ENCODE assay signal across 8 cellular contexts in the genomic region with DNA sequence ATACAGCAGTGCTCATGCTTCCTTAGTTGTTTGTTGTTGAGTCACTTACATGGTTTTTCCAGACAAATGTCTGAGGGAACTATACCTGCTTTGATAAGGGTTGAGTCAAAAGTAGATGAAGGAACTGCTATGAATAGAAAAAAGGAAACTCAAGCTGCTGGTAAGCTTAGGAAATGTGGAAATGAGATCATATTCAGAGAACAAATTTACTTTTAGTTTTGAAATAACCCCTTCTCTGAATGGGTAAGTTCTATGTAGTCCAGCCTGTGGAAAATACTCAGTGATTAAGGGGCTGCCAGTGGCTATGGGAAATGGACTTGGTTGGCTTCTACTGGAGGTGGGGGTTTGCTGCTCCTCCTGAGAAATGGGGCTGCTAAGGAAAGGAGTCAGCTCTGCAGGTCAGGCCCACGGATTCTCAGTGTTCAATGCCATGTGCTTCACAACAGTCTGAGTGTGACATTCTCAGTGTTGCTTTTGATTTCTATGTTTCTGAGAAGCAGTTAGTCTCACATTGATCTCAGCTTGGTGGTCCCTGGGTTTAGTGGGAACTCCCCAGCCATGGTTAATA. TPM values are rescaled to one million over a fixed set of nuclear protein-coding genes. Genes with fewer than 3 reads are reported as not detected.
DNase-seq lines count a peak whose midpoint lies in the region; ATAC-seq and TF ChIP-seq lines count a peak whose summit lies in the region.

No MANE protein-coding gene starts in this region.

- H3K27ac ChIP-seq in CD4-positive, alpha-beta T cell (ENCODE audit: low read depth, low read length), result no peak overlapping the region
- H3K27ac ChIP-seq in naive thymus-derived CD4-positive, alpha-beta T cell (ENCODE audit: low read depth, low read length), result no peak overlapping the region
- H3K27ac ChIP-seq in uterus, result no peak overlapping the region

- CTCF ChIA-PET in CD4-positive, alpha-beta T cell (lab: Charles Lee), result interaction anchor here (0.9 to 3.2 kb wide), 8 partner anchors 9 to 475 kb away, joined by 3 to 15 read pairs (median 4); a partner anchor contains a TSS
- CTCF ChIA-PET in activated naive CD4-positive, alpha-beta T cell treated with anti-CD3 and anti-CD28 coated beads, Interleukin-2, amount 10 ng/mL, durations not matched to agents 7 days and 5 days (lab: Charles Lee), result interaction anchor here (1.0 to 4.0 kb wide), 4 partner anchors 9 to 466 kb away, joined by 3 to 21 read pairs (median 5); no protein-coding TSS in a partner anchor
- CTCF ChIA-PET in naive thymus-derived CD4-positive, alpha-beta T cell (lab: Charles Lee), result interaction anchor here (0.6 to 2.8 kb wide), 10 partner anchors 10 to 818 kb away, joined by 3 to 15 read pairs (median 4); no protein-coding TSS in a partner anchor

- no peaks in the 10 kb centered on the region for H3K9me3 ChIP-seq in CD4-positive, alpha-beta T cell (ENCODE audit: control insufficient read depth, low read length)
- no peaks in the 10 kb centered on the region for H3K9me3 ChIP-seq in naive thymus-derived CD4-positive, alpha-beta T cell (ENCODE audit: control insufficient read depth in 2 of 3, low read length in 3 of 3)
- no peaks in the 10 kb centered on the region for H3K9me3 ChIP-seq in uterus

- H3K36me3 Mint-ChIP-seq in CD4-positive, alpha-beta T cell (ENCODE audit: low read depth), result no peaks in the 10 kb centered on the region
- peaks cover 2% of the 10 kb centered on the region for H3K36me3 Mint-ChIP-seq in IgD-negative memory B cell
- H3K36me3 Mint-ChIP-seq in activated naive CD4-positive, alpha-beta T cell treated with anti-CD3 and anti-CD28 coated beads, Interleukin-2, amount 10 ng/mL, durations not matched to agents 7 days and 5 days, result peaks cover 8% of the 10 kb centered on the region
- H3K36me3 Mint-ChIP-seq in naive thymus-derived CD4-positive, alpha-beta T cell, result peaks cover 0 to 9% (median 0%) of the 10 kb centered on the region in 5 donors

- H3K36me3 ChIP-seq in naive thymus-derived CD4-positive, alpha-beta T cell (ENCODE audit: control insufficient read depth in 2 of 3, insufficient read depth in 3 of 3, low read length in 3 of 3), result no peaks in the 10 kb centered on the region
- H3K36me3 ChIP-seq in uterus, result no peaks in the 10 kb centered on the region

- peaks cover 19 to 21% of the 10 kb centered on the region in 2 donors for H3K4me1 ChIP-seq in naive thymus-derived CD4-positive, alpha-beta T cell (ENCODE audit: control insufficient read depth in 2 of 2, insufficient read depth in 2 of 2, low read length in 2 of 2)
- no peaks in the 10 kb centered on the region for H3K4me1 ChIP-seq in uterus

- no peak overlapping the region for H3K27ac Mint-ChIP-seq in CD4-positive, alpha-beta T cell
- peak overlapping the region in 1 of 3 donors; percentile 51 for H3K27ac Mint-ChIP-seq in IgD-negative memory B cell
- peak overlapping the region; percentile 95 for H3K27ac Mint-ChIP-seq in activated naive CD4-positive, alpha-beta T cell treated with anti-CD3 and anti-CD28 coated beads, Interleukin-2, amount 10 ng/mL, durations not matched to agents 7 days and 5 days
- H3K27ac Mint-ChIP-seq in naive thymus-derived CD4-positive, alpha-beta T cell, result peak overlapping the region; percentile 12 to 94 (median 59)

- intact Hi-C loops in CD4-positive, alpha-beta T cell (cut with DNase I, micrococcal nuclease), result loop anchor here in 1 of 2 experiments (5.0 kb wide), 1 partner anchor 87 kb away; no protein-coding TSS in a partner anchor
- intact Hi-C loops in naive thymus-derived CD4-positive, alpha-beta T cell (cut with micrococcal nuclease), result loop anchor here in 1 of 2 donors (1.0 to 2.0 kb wide), 2 partner anchors 91 to 667 kb away; a partner anchor contains a TSS
- intact Hi-C loops in head of caudate nucleus (cut with DNase I), result no loop called here
- intact Hi-C loops in uterus (cut with DNase I; ENCODE audit: low total_unique reads), result no loop called here

- TF ChIP-seq CTCF in CD4-positive, alpha-beta T cell (IDR thresholded peaks at IDR 0.05), result no peak
- no peak for TF ChIP-seq CTCF in uterus (IDR thresholded peaks at IDR 0.05)

- H3K9me3 Mint-ChIP-seq in CD4-positive, alpha-beta T cell, result no peaks in the 10 kb centered on the region
- H3K9me3 Mint-ChIP-seq in IgD-negative memory B cell, result peaks cover 0 to 4% (median 0%) of the 10 kb centered on the region in 3 donors
- H3K9me3 Mint-ChIP-seq in activated naive CD4-positive, alpha-beta T cell treated with anti-CD3 and anti-CD28 coated beads, Interleukin-2, amount 10 ng/mL, durations not matched to agents 7 days and 5 days, result peaks cover 10% of the 10 kb centered on the region
- H3K9me3 Mint-ChIP-seq in naive thymus-derived CD4-positive, alpha-beta T cell, result peaks cover 0 to 6% (median 0%) of the 10 kb centered on the region in 11 donors

- peaks cover 41% of the 10 kb centered on the region for H3K4me1 Mint-ChIP-seq in CD4-positive, alpha-beta T cell (ENCODE audit: low read depth)
- peaks cover 19 to 24% (median 22%) of the 10 kb centered on the region in 3 donors for H3K4me1 Mint-ChIP-seq in IgD-negative memory B cell
- peaks cover 41% of the 10 kb centered on the region for H3K4me1 Mint-ChIP-seq in activated naive CD4-positive, alpha-beta T cell treated with anti-CD3 and anti-CD28 coated beads, Interleukin-2, amount 10 ng/mL, durations not matched to agents 7 days and 5 days
- H3K4me1 Mint-ChIP-seq in naive thymus-derived CD4-positive, alpha-beta T cell, result peaks cover 26 to 41% (median 40%) of the 10 kb centered on the region in 7 donors

- peak overlapping the region; percentile 1 for H3K4me3 Mint-ChIP-seq in CD4-positive, alpha-beta T cell
- peak overlapping the region in 3 of 4 donors; percentile 34 to 87 (median 67) for H3K4me3 Mint-ChIP-seq in IgD-negative memory B cell
- peak overlapping the region; percentile 56 for H3K4me3 Mint-ChIP-seq in activated naive CD4-positive, alpha-beta T cell treated with anti-CD3 and anti-CD28 coated beads, Interleukin-2, amount 10 ng/mL, durations not matched to agents 7 days and 5 days
- H3K4me3 Mint-ChIP-seq in naive thymus-derived CD4-positive, alpha-beta T cell, result peak overlapping the region; percentile 14 to 83 (median 60)

- POLR2A ChIA-PET in CD4-positive, alpha-beta T cell (lab: Charles Lee), result interaction anchor here (0.6 to 2.3 kb wide), 8 partner anchors 9 to 793 kb away, joined by 3 to 18 read pairs (median 4); a partner anchor contains a TSS
- POLR2A ChIA-PET in naive thymus-derived CD4-positive, alpha-beta T cell (lab: Charles Lee), result interaction anchor here (0.9 to 1.4 kb wide), 2 partner anchors 62 to 792 kb away, joined by 3 read pairs; a partner anchor contains a TSS

- ATAC-seq in CD4-positive, alpha-beta T cell (ENCODE audit: poor library complexity), result peak; percentile 15
- peak; percentile 62 for ATAC-seq in GM21447 (IDR thresholded peaks at IDR 0.05; ENCODE audit: unreplicated experiment)
- peak; percentile 41 for ATAC-seq in naive thymus-derived CD4-positive, alpha-beta T cell

- no peak for TF ChIP-seq POLR2A in uterus (IDR thresholded peaks at IDR 0.05)

- no peak overlapping the region for H3K4me3 ChIP-seq in naive thymus-derived CD4-positive, alpha-beta T cell (ENCODE audit: low read length)
- H3K4me3 ChIP-seq in uterus, result no peak overlapping the region

- DNase-seq in CD4-positive, alpha-beta T cell, result no peak
- DNase-seq in activated naive CD4-positive, alpha-beta T cell treated with anti-CD3 and anti-CD28 coated beads, Interleukin-2, amount 10 ng/mL, durations not matched to agents 7 days and 5 days, result peak; percentile 39
- DNase-seq in naive thymus-derived CD4-positive, alpha-beta T cell, result peak in 1 of 9 donors; percentile 54
- DNase-seq in NCI-H2196 treated with DMSO at 0.1 percent for 48 hours (lab: John Stamatoyannopoulos, UW; ENCODE audit: unreplicated experiment) (no peak), head of caudate nucleus (no peak), uterus (no peak)

- no peaks in the 10 kb centered on the region for H3K27me3 Mint-ChIP-seq in CD4-positive, alpha-beta T cell
- H3K27me3 Mint-ChIP-seq in IgD-negative memory B cell, result no peaks in the 10 kb centered on the region
- H3K27me3 Mint-ChIP-seq in activated naive CD4-positive, alpha-beta T cell treated with anti-CD3 and anti-CD28 coated beads, Interleukin-2, amount 10 ng/mL, durations not matched to agents 7 days and 5 days, result peaks cover 4% of the 10 kb centered on the region
- H3K27me3 Mint-ChIP-seq in naive thymus-derived CD4-positive, alpha-beta T cell, result no peaks in the 10 kb centered on the region

- no peaks in the 10 kb centered on the region for H3K27me3 ChIP-seq in CD4-positive, alpha-beta T cell (ENCODE audit: control insufficient read depth, insufficient read depth, low read length)
- H3K27me3 ChIP-seq in naive thymus-derived CD4-positive, alpha-beta T cell (ENCODE audit: control insufficient read depth in 2 of 2, insufficient read depth in 2 of 2, low read length in 2 of 2), result no peaks in the 10 kb centered on the region
- H3K27me3 ChIP-seq in uterus, result no peaks in the 10 kb centered on the region

RNA-seq across cellular contexts. Expression of a gene that starts 47.7 kb away (rescaled TPM):
- 10 to 100 TPM; 16.9 to 18.7 TPM for total RNA-seq in CD4-positive, alpha-beta T cell
- polyA plus RNA-seq in IgD-negative memory B cell, result 113 TPM
- total RNA-seq in naive thymus-derived CD4-positive, alpha-beta T cell, result 10 to 100 TPM; 26.3 to 89.5 (median 55.6) TPM
- polyA plus RNA-seq in naive thymus-derived CD4-positive, alpha-beta T cell, result 100 to 1,000 TPM; 187 to 205 TPM
- total RNA-seq in uterus, result 10 to 100 TPM; 13.0 to 98.8 (median 15.5) TPM

Comparison
In these comparisons a context has a peak if more than half of its experiments do, and no peak if none do; other contexts are left out.
1. H3K4me3 Mint-ChIP-seq: peak in every context shown above with its lines; median percentile 67 in IgD-negative memory B cell; 60 in naive thymus-derived CD4-positive, alpha-beta T cell; 56 in activated naive CD4-positive, alpha-beta T cell treated with anti-CD3 and anti-CD28 coated beads, Interleukin-2, amount 10 ng/mL, durations not matched to agents 7 days and 5 days; 1 in CD4-positive, alpha-beta T cell.